ENCODE assay signal across 23 cellular contexts in the genomic region with DNA sequence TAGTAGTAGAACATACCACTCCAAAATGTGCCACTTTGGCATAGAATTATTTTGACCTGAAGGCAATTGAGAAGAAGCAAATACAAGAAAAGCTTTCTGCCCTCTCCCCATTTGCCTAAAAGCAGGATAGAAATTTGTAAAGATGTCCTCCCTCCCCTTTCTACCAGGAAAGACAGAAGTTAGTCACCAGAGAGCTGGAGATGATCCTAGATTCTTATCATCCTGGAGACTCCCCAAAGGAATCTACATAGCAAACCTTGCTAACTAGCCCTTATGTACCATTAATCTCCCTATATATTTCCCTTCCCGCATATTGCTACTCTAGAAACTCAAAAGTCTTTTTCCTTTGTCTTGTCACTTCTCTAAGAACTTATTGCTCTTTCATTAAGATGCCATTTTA. TPM values are rescaled to one million over a fixed set of nuclear protein-coding genes. Genes with fewer than 3 reads are reported as not detected.
"Had no signal": no experiment of that assay in that cellular context is flagged by ENCODE, and none has a peak within 500 bp of the region (broad histone marks: within the 10 kb centered on the region; RNA-seq: fewer than 3 reads in every experiment).

No MANE protein-coding gene starts in this region.

- DNase-seq: activated B cell treated with CpG ODN at 0.5 μM for 24 hours; activated CD4-positive, alpha-beta T cell treated with anti-CD3 and anti-CD28 coated beads for 36 hours; activated CD8-positive, alpha-beta memory T cell treated with anti-CD3 and anti-CD28 coated beads, Interleukin-2, amount 10 ng/mL, durations not matched to agents 7 days and 5 days; activated CD8-positive, alpha-beta T cell treated with anti-CD3 and anti-CD28 coated beads, Interleukin-2, amount 10 ng/mL, durations not matched to agents 7 days and 5 days; activated T-cell treated with anti-CD3 and anti-CD28 coated beads, Interleukin-2, amount 50 U/mL, for 48 hours; anterior cingulate cortex; body of pancreas; effector CD8-positive, alpha-beta T cell; gastrocnemius medialis; glutamatergic neuron; kidney; natural killer cell; occipital lobe; stimulated activated CD4-positive, alpha-beta T cell treated with anti-CD3 and anti-CD28 coated beads, Interleukin-15, amount 100 ng/mL, for 24 hours; stimulated activated naive CD4-positive, alpha-beta T cell treated with Interleukin-2 at 50 U/mL for 16 hours; T-helper 1 cell; trophoblast cell had no signal

- H3K4me2 ChIP-seq: neural progenitor cell, smooth muscle cell had no signal

- H3K9ac ChIP-seq: neural progenitor cell had no signal

- H3K27ac ChIP-seq: gastrocnemius medialis, neural progenitor cell, right atrium auricular region, thoracic aorta had no signal

- H2AFZ ChIP-seq: neural progenitor cell had no signal

- H3K27me3 ChIP-seq: body of pancreas, gastrocnemius medialis, neural progenitor cell, right atrium auricular region had no signal

- H3K4me3 ChIP-seq: body of pancreas, gastrocnemius medialis, neural progenitor cell, right atrium auricular region, smooth muscle cell, thoracic aorta had no signal

- H3K4me1 ChIP-seq: gastrocnemius medialis, neural progenitor cell, right atrium auricular region had no signal

- H3K36me3 ChIP-seq: gastrocnemius medialis, neural progenitor cell, right atrium auricular region, thoracic aorta had no signal

- H3K9me3 ChIP-seq: body of pancreas, gastrocnemius medialis, thoracic aorta had no signal

RNA-seq across cellular contexts. Expression of gene TMEM37, which starts 12.6 kb away (rescaled TPM):
- total RNA-seq: activated CD4-positive, alpha-beta T cell treated with anti-CD3 and anti-CD28 coated beads for 36 hours; activated CD8-positive, alpha-beta memory T cell treated with anti-CD3 and anti-CD28 coated beads, Interleukin-2, amount 10 ng/mL, durations not matched to agents 7 days and 5 days; activated CD8-positive, alpha-beta T cell treated with anti-CD3 and anti-CD28 coated beads, Interleukin-2, amount 10 ng/mL, durations not matched to agents 7 days and 5 days; activated naive CD4-positive, alpha-beta T cell treated with anti-CD3 and anti-CD28 coated beads, Interleukin-2, amount 50 U/mL, for 72 hours; mononuclear cell; natural killer cell; occipital lobe had no signal
